ENCODE assay signal across 1 cellular context in genomic region chr19:14059652-14060155, GRCh38.
TF ChIP-seq lines count a peak whose summit lies in the region.

No MANE protein-coding gene starts in this region.

TF ChIP-seq in liver, 16 proteins besides CTCF, POLR2A, EP300 and RAD21 (continued from another document):
- TF ChIP-seq REST (IDR thresholded peaks at IDR 0.05) (no peak), TAF1 (conservative IDR thresholded peaks at IDR 0.05) (no peak), EGR1 (IDR thresholded peaks at IDR 0.05; ENCODE audit: low read depth in 2 of 2) (no peak)
